Comparison of ENCODE assay signal across 8 cellular contexts in the genomic region with DNA sequence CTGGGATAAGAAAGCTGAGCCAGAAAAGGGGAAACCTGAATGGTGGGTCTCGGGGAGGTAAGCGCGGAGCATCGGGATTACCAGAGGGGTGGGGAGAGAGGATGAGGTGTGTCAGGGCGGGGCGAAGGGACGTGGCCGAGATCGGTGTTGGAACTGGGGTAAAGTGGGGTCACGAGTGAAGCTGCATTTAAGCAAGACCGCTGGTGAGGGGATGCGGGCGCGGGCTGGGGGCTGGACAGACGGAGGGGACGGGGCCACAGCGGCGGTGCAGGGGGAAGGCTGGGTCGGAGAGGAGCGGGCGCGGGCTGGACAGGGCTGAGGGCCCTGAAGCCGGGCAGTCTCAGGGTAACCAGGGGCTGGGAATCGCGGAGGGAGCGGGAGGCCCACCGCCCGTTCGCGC. TPM values are rescaled to one million over a fixed set of nuclear protein-coding genes. Genes with fewer than 3 reads are reported as not detected.
DNase-seq lines count a peak whose midpoint lies in the region; ATAC-seq and TF ChIP-seq lines count a peak whose summit lies in the region.
"Not testable (repeated sequence)": the region's sequence is repeated elsewhere in the genome, so short reads cannot be mapped to it uniquely, and the experiment has no call there.

No MANE protein-coding gene starts in this region.

- intact Hi-C loops in Caco-2 (cut with micrococcal nuclease; ENCODE audit: unreplicated experiment); ascending aorta (cut with DNase I): not testable (repeated sequence)

- not testable (repeated sequence) for TF ChIP-seq POLR2A in Peyer's patch (IDR thresholded peaks at IDR 0.05)

- DNase-seq in Caco-2; ascending aorta (ENCODE audit: low spot score in 2 of 2); stimulated activated effector memory CD8-positive, alpha-beta T cell treated with anti-CD3 and anti-CD28 coated beads, Interleukin-12 subunit alpha, Interleukin-12 subunit beta, amount 100 ng/mL, for 72 hours (ENCODE audit: low spot score in 2 of 2): not testable (repeated sequence)
- DNase-seq in Peyer's patch (peak; percentile 27 to 59 (median 57)), fibroblast of the aortic adventitia (ENCODE audit: low read depth) (peak; percentile 11)

- 2% methylated on average over 8 to 15 of the region's 30 CpGs for WGBS in mesodermal cell (ENCODE audit: insufficient coverage in 2 of 2), 2 experiments

- not testable (repeated sequence) for H3K4me1 Mint-ChIP-seq in Caco-2 (ENCODE audit: low read depth, unreplicated experiment)
- H3K4me1 Mint-ChIP-seq in stimulated activated effector memory CD8-positive, alpha-beta T cell treated with anti-CD3 and anti-CD28 coated beads, Interleukin-12 subunit alpha, Interleukin-12 subunit beta, amount 100 ng/mL, for 72 hours, result peaks cover 32% of the 10 kb centered on the region

- POLR2A ChIA-PET in Caco-2 (lab: Charles Lee), result not testable (repeated sequence)

- TF ChIP-seq CTCF in Caco-2 (IDR thresholded peaks at IDR 0.05; ENCODE audit: insufficient read depth in 1 of 2, low read depth in 1 of 2, low read length in 1 of 2, severe bottlenecking in 1 of 2, unreplicated experiment in 1 of 2); Peyer's patch (IDR thresholded peaks at IDR 0.05); ascending aorta (IDR thresholded peaks at IDR 0.05); fibroblast of the aortic adventitia (IDR thresholded peaks at IDR 0.05; ENCODE audit: insufficient read depth, low read length): not testable (repeated sequence)

- BruUV-seq in Caco-2 (replicated peaks; lab: Mats Ljungman, UMichigan), result not testable (repeated sequence)

- H3K27me3 Mint-ChIP-seq in Caco-2 (ENCODE audit: insufficient read depth, unreplicated experiment), result not testable (repeated sequence)

- H3K4me1 ChIP-seq in Caco-2; ascending aorta; mesodermal cell (ENCODE audit: control insufficient read depth, insufficient read depth, low read length, poor library complexity, severe bottlenecking): not testable (repeated sequence)
- peaks cover 0 to 16% (median 2%) of the 10 kb centered on the region in 4 donors for H3K4me1 ChIP-seq in Peyer's patch

- H3K27me3 ChIP-seq in Caco-2 (replicated peaks; ENCODE audit: control insufficient read depth, insufficient read depth, low read length); Peyer's patch; ascending aorta: not testable (repeated sequence)

- ATAC-seq in GM19463 (IDR thresholded peaks at IDR 0.05; ENCODE audit: unreplicated experiment), result peak; percentile 19
- peak; percentile 25 for ATAC-seq in HG03135 (IDR thresholded peaks at IDR 0.05; ENCODE audit: unreplicated experiment)
- peak; percentile 49 for ATAC-seq in stimulated activated effector memory CD8-positive, alpha-beta T cell treated with anti-CD3 and anti-CD28 coated beads, Interleukin-12 subunit alpha, Interleukin-12 subunit beta, amount 100 ng/mL, for 72 hours

- not testable (repeated sequence) for H3K9me3 ChIP-seq in Caco-2; Peyer's patch; ascending aorta; mesodermal cell (ENCODE audit: control insufficient read depth, low read length)

- not testable (repeated sequence) for H3K9me3 Mint-ChIP-seq in Caco-2 (ENCODE audit: unreplicated experiment); stimulated activated effector memory CD8-positive, alpha-beta T cell treated with anti-CD3 and anti-CD28 coated beads, Interleukin-12 subunit alpha, Interleukin-12 subunit beta, amount 100 ng/mL, for 72 hours

- not testable (repeated sequence) for H3K36me3 ChIP-seq in Caco-2 (ENCODE audit: control insufficient read depth, insufficient read depth, low read length); Peyer's patch; ascending aorta; mesodermal cell (ENCODE audit: control insufficient read depth, insufficient read depth, low read length)

- H3K4me3 Mint-ChIP-seq in Caco-2 (ENCODE audit: unreplicated experiment), result peak overlapping the region; percentile 95
- H3K4me3 Mint-ChIP-seq in stimulated activated effector memory CD8-positive, alpha-beta T cell treated with anti-CD3 and anti-CD28 coated beads, Interleukin-12 subunit alpha, Interleukin-12 subunit beta, amount 100 ng/mL, for 72 hours, result peak overlapping the region; percentile 93

- peak overlapping the region; percentile 87 for H3K27ac Mint-ChIP-seq in Caco-2 (ENCODE audit: unreplicated experiment)
- H3K27ac Mint-ChIP-seq in stimulated activated effector memory CD8-positive, alpha-beta T cell treated with anti-CD3 and anti-CD28 coated beads, Interleukin-12 subunit alpha, Interleukin-12 subunit beta, amount 100 ng/mL, for 72 hours, result peak overlapping the region; percentile 95

- H3K27ac ChIP-seq in Peyer's patch (peak overlapping the region; percentile 89 to 94 (median 90)), ascending aorta (peak overlapping the region; percentile 87 to 92)
- not testable (repeated sequence) for H3K27ac ChIP-seq in mesodermal cell (ENCODE audit: low read depth, low read length, severe bottlenecking)

- CTCF ChIA-PET in Caco-2 (lab: Charles Lee), result not testable (repeated sequence)

- peak overlapping the region; percentile 69 for H3K4me3 ChIP-seq in Caco-2 (ENCODE audit: low read depth, low read length)
- H3K4me3 ChIP-seq in Peyer's patch, result peak overlapping the region; percentile 64 to 85 (median 76)
- peak overlapping the region; percentile 65 to 86 for H3K4me3 ChIP-seq in ascending aorta
- H3K4me3 ChIP-seq in fibroblast of the aortic adventitia (ENCODE audit: low read depth, low read length), result peak overlapping the region; percentile 68
- H3K4me3 ChIP-seq in mesodermal cell (ENCODE audit: extremely low read depth, insufficient read depth, low read length, poor library complexity, severe bottlenecking), result peak overlapping the region; percentile 58

- not testable (repeated sequence) for H3K36me3 Mint-ChIP-seq in Caco-2 (ENCODE audit: insufficient read depth, unreplicated experiment); stimulated activated effector memory CD8-positive, alpha-beta T cell treated with anti-CD3 and anti-CD28 coated beads, Interleukin-12 subunit alpha, Interleukin-12 subunit beta, amount 100 ng/mL, for 72 hours

RNA-seq across cellular contexts. Expression of a gene that starts 0.3 kb away (rescaled TPM):
- total RNA-seq in Caco-2 (2022), result 30.4 and 36.8 TPM in 2 replicates
- 100 to 1,000 TPM in 1 of 4 donors, 10 to 100 TPM in 3; 45.4 to 130 (median 71.7) TPM for total RNA-seq in Peyer's patch
- 30.2 TPM for total RNA-seq in ascending aorta
- 27.6 and 33.5 TPM in 2 replicates for total RNA-seq in fibroblast of the aortic adventitia (ENCODE audit: low replicate concordance)
- polyA plus RNA-seq in mesodermal cell (2013, experiment 1 of 2), result 9.0 TPM
- polyA plus RNA-seq in mesodermal cell (2013, experiment 2 of 2), result 6.3 TPM

RNA-seq across cellular contexts. Expression of a gene that starts 57.5 kb away (rescaled TPM):
- total RNA-seq in Caco-2 (2022) (35.9 and 40.2 TPM in 2 replicates), Peyer's patch (100 to 1,000 TPM; 112 to 385 (median 258) TPM), ascending aorta (80.6 TPM), fibroblast of the aortic adventitia (ENCODE audit: low replicate concordance) (2.3 and 5.2 TPM in 2 replicates)
- 4.6 TPM for polyA plus RNA-seq in mesodermal cell (2013, experiment 1 of 2)
- polyA plus RNA-seq in mesodermal cell (2013, experiment 2 of 2), result 5.4 TPM
